Comparison of ENCODE assay signal across 18 cellular contexts in the genomic region with DNA sequence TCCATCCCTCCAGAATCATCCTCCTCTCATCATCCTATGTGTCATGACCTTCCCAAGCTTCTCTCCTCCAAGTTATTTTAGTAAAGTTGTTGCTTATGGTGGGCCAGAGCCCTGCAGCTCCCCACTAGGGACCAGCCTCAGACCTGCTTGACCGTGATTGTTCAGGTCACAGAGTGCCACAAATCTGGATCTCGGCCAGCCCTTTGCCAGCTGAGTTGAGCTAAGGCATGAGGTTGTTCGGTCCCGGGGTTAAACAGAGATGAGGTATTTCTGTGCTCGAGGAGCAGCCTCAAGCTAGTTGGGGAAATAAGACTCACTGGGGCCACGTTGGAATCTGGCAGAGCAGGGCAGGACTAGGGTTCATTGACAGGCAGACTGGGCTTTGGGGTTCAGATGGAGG.
"Had no signal": no experiment of that assay in that cellular context is flagged by ENCODE, and none has a peak within 500 bp of the region (broad histone marks: within the 10 kb centered on the region; RNA-seq: fewer than 3 reads in every experiment).

No MANE protein-coding gene starts in this region.

- H3K4me3 ChIP-seq: coronary artery, gastrocnemius medialis, heart right ventricle, ovary, smooth muscle cell, thoracic aorta had no signal

- ATAC-seq: esophagus mucosa, gastrocnemius medialis, heart right ventricle, left ventricle myocardium superior, sciatic nerve had no signal

- H3K4me2 ChIP-seq: smooth muscle cell had no signal

- DNase-seq: activated B cell treated with CpG ODN at 0.5 μM for 24 hours; activated CD4-positive, alpha-beta memory T cell treated with anti-CD3 and anti-CD28 coated beads for 36 hours; activated CD4-positive, alpha-beta T cell treated with anti-CD3 and anti-CD28 coated beads for 4 hours; activated naive CD4-positive, alpha-beta T cell treated with anti-CD3 and anti-CD28 coated beads, Interleukin-2, amount 10 ng/mL, durations not matched to agents 7 days and 5 days; activated T-cell treated with anti-CD3 and anti-CD28 coated beads, Interleukin-2, amount 50 U/mL, for 1 hour; aorta; gastrocnemius medialis; heart right ventricle; left ventricle myocardium superior; ovary; stimulated activated CD4-positive, alpha-beta T cell treated with anti-CD3 and anti-CD28 coated beads, Interleukin-4, amount 100 ng/mL, for 1 hour; T-helper 9 cell had no signal

- H3K4me3 Mint-ChIP-seq: activated B cell treated with CpG ODN at 0.5 μM for 24 hours; activated CD4-positive, alpha-beta memory T cell treated with anti-CD3 and anti-CD28 coated beads for 36 hours; activated naive CD4-positive, alpha-beta T cell treated with anti-CD3 and anti-CD28 coated beads, Interleukin-2, amount 10 ng/mL, durations not matched to agents 7 days and 5 days had no signal

- H3K9me3 ChIP-seq: gastrocnemius medialis, heart right ventricle, ovary, thoracic aorta had no signal

- H3K36me3 ChIP-seq: ovary had no signal

- H3K27ac ChIP-seq: gastrocnemius medialis, heart right ventricle, ovary, thoracic aorta had no signal

- H3K9me3 Mint-ChIP-seq: activated B cell treated with CpG ODN at 0.5 μM for 24 hours; activated CD4-positive, alpha-beta memory T cell treated with anti-CD3 and anti-CD28 coated beads for 36 hours; activated naive CD4-positive, alpha-beta T cell treated with anti-CD3 and anti-CD28 coated beads, Interleukin-2, amount 10 ng/mL, durations not matched to agents 7 days and 5 days; activated T-helper 2 cell treated with anti-CD3 and anti-CD28 coated beads, Interferon-gamma antibody, Interleukin-2, Interleukin-4, amounts not matched to agents 10 μg/mL and 5 μg/mL and 100 μg/mL, durations not matched to agents 14 hours and 24 hours and 36 hours had no signal

- H3K27ac Mint-ChIP-seq: activated B cell treated with CpG ODN at 0.5 μM for 24 hours; activated CD4-positive, alpha-beta memory T cell treated with anti-CD3 and anti-CD28 coated beads for 36 hours; activated naive CD4-positive, alpha-beta T cell treated with anti-CD3 and anti-CD28 coated beads, Interleukin-2, amount 10 ng/mL, durations not matched to agents 7 days and 5 days; activated T-helper 2 cell treated with anti-CD3 and anti-CD28 coated beads, Interferon-gamma antibody, Interleukin-2, Interleukin-4, amounts not matched to agents 10 μg/mL and 5 μg/mL and 100 μg/mL, durations not matched to agents 14 hours and 24 hours and 36 hours had no signal

- H3K27me3 Mint-ChIP-seq: activated B cell treated with CpG ODN at 0.5 μM for 24 hours; activated CD4-positive, alpha-beta memory T cell treated with anti-CD3 and anti-CD28 coated beads for 36 hours; activated naive CD4-positive, alpha-beta T cell treated with anti-CD3 and anti-CD28 coated beads, Interleukin-2, amount 10 ng/mL, durations not matched to agents 7 days and 5 days had no signal

- H3K27me3 ChIP-seq: gastrocnemius medialis, heart right ventricle, ovary had no signal
